8 cellular contexts compared by ENCODE assay signal in genomic region chr17:21253646-21254441, GRCh38.
DNase-seq lines count a peak whose midpoint lies in the region; ATAC-seq and TF ChIP-seq lines count a peak whose summit lies in the region.

No MANE protein-coding gene starts in this region.

- H3K9me3 ChIP-seq in mucosa of stomach (ENCODE audit: control insufficient read depth, low read length): no peaks in the 10 kb centered on the region

- H3K4me1 ChIP-seq in mucosa of stomach (ENCODE audit: control insufficient read depth, insufficient read depth, low read length): peaks cover 12% of the 10 kb centered on the region

- no peaks in the 10 kb centered on the region for H3K9me3 Mint-ChIP-seq in central memory CD8-positive, alpha-beta T cell

- peak; percentile 5 for ATAC-seq in HG03432 (IDR thresholded peaks at IDR 0.05; ENCODE audit: unreplicated experiment)
- peak; percentile 16 for ATAC-seq in central memory CD8-positive, alpha-beta T cell (replicated peaks; ENCODE audit: extremely low read depth, poor library complexity, severe bottlenecking)

- H3K36me3 ChIP-seq in mucosa of stomach (ENCODE audit: control insufficient read depth, insufficient read depth, low read length): no peaks in the 10 kb centered on the region

- H3K27me3 ChIP-seq in mucosa of stomach (ENCODE audit: control insufficient read depth, insufficient read depth, low read length): no peaks in the 10 kb centered on the region

- peaks cover 43% of the 10 kb centered on the region for H3K4me1 Mint-ChIP-seq in central memory CD8-positive, alpha-beta T cell

- peak overlapping the region; percentile 85 for H3K27ac Mint-ChIP-seq in central memory CD8-positive, alpha-beta T cell (ENCODE audit: low read depth)

- TF ChIP-seq CTCF in GM12875 (IDR thresholded peaks at IDR 0.05; ENCODE audit: borderline replicate concordance, insufficient read depth, low read depth, low read length): no peak

- H3K36me3 Mint-ChIP-seq in central memory CD8-positive, alpha-beta T cell (ENCODE audit: insufficient read depth): peaks cover 6% of the 10 kb centered on the region

- peak overlapping the region; percentile 45 for H3K4me3 ChIP-seq in GM12875 (ENCODE audit: low read depth, low read length)
- peak overlapping the region; percentile 14 for H3K4me3 ChIP-seq in mucosa of stomach (ENCODE audit: low read length)

- H3K4me3 Mint-ChIP-seq in central memory CD8-positive, alpha-beta T cell: peak overlapping the region; percentile 81

- DNase-seq in central memory CD8-positive, alpha-beta T cell (ENCODE audit: low spot score in 2 of 2): no peak
- DNase-seq in COR-L47 (lab: John Stamatoyannopoulos, UW) (no peak), SW 1271 (lab: John Stamatoyannopoulos, UW) (no peak)
- no peak for DNase-seq in central memory CD4-positive, alpha-beta T cell
- no peak for DNase-seq in stimulated activated CD4-positive, alpha-beta T cell treated with anti-CD3 and anti-CD28 coated beads, Interleukin-4, amount 100 ng/mL, for 1 hour

- no peaks in the 10 kb centered on the region for H3K27me3 Mint-ChIP-seq in central memory CD8-positive, alpha-beta T cell

- no peak overlapping the region for H3K9ac ChIP-seq in mucosa of stomach (ENCODE audit: low read length)
